29 cellular contexts compared by ENCODE assay signal in the genomic region with DNA sequence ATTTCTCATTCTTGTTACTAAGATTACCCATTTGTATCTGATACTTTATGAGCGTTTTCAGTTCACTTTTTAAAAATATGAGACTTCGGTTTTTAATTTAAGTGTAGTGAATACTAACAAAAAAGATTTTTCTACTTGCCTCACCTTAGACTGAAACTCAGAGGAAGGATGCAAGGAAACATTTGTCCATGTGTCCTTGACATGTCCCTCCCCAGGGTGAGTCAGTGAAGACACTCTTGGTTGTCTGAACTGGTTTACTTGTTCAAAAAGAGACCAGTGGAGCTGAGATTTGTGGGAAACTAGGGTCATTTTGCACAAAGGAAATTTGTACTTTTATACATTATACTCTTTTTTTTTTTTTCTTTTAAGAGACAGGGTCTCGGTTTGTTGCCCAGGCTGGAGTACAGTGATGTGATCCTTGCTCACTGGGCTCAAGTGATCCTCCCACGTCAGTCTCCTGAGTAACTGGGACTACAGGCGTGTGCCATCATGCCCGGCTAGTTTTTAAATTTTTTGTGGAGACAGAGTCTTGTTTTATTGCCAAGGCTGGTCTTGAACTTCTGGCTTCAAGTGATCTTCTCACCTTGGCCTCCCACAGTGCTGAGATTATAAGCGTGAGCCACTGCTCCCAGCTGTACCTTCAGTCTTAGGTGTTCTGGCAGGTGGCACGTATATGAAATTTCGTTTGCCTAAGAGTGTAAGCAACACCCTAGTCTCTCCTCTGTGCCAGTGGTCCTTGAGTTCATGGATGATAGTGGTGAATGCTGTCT. TPM values are rescaled to one million over a fixed set of nuclear protein-coding genes. Genes with fewer than 3 reads are reported as not detected.
A peak's percentile ranks its signal among the peaks of the same experiment; 100 is the strongest.
DNase-seq lines count a peak whose midpoint lies in the region; ATAC-seq, FAIRE-seq and TF ChIP-seq lines count a peak whose summit lies in the region.
"Had no signal": no experiment of that assay in that cellular context is flagged by ENCODE, and none has a peak within 500 bp of the region (broad histone marks: within the 10 kb centered on the region; RNA-seq: fewer than 3 reads in every experiment).

No MANE protein-coding gene starts in this region.

- no peak overlapping the region for H3K9ac ChIP-seq in astrocyte (ENCODE audit: low read length)
- no peak overlapping the region for H3K9ac ChIP-seq in neural progenitor cell

- H2AFZ ChIP-seq in astrocyte (ENCODE audit: low read depth, low read length), result no peak overlapping the region
- H2AFZ ChIP-seq in neural progenitor cell (replicated peaks), result no peak overlapping the region

- H3K27ac Mint-ChIP-seq in astrocyte (ENCODE audit: unreplicated experiment), result peak overlapping the region; percentile 26
- H3K27ac Mint-ChIP-seq in stimulated activated memory B cell treated with anti-CD40 and anti-IgM and Interleukin-4, amounts not matched to agents 10 μg/mL and 1 μg/mL and 100 μg/mL, for 72 hours, result no peak overlapping the region
- no peak overlapping the region for H3K27ac Mint-ChIP-seq in neural progenitor cell
- H3K27ac Mint-ChIP-seq: activated CD4-positive, alpha-beta T cell treated with anti-CD3 and anti-CD28 coated beads, Interleukin-2, amount 10 ng/mL, durations not matched to agents 24 days and 14 days had no signal

- H3K4me1 ChIP-seq in astrocyte (ENCODE audit: insufficient read depth, low read length), result peaks cover 21% of the 10 kb centered on the region
- H3K4me1 ChIP-seq in foreskin keratinocyte, result peaks cover 57% of the 10 kb centered on the region
- no peaks in the 10 kb centered on the region for H3K4me1 ChIP-seq in neural progenitor cell

- TF ChIP-seq CTCF in astrocyte (IDR thresholded peaks at IDR 0.05; ENCODE audit: insufficient read depth, low read depth, low read length), result no peak
- TF ChIP-seq CTCF in foreskin keratinocyte (conservative IDR thresholded peaks at IDR 0.05), result no peak
- TF ChIP-seq CTCF in neural progenitor cell (IDR thresholded peaks at IDR 0.05), result no peak

- FAIRE-seq in astrocyte (lab: Jason Lieb, UNC), result no peak
- FAIRE-seq: endothelial cell of umbilical vein had no signal

- H3K4me3 Mint-ChIP-seq in astrocyte (ENCODE audit: unreplicated experiment) (no peak overlapping the region), neural progenitor cell (no peak overlapping the region)
- H3K4me3 Mint-ChIP-seq in stimulated activated memory B cell treated with anti-CD40 and anti-IgM and Interleukin-4, amounts not matched to agents 10 μg/mL and 1 μg/mL and 100 μg/mL, for 72 hours, result no peak overlapping the region
- H3K4me3 Mint-ChIP-seq: activated CD4-positive, alpha-beta T cell treated with anti-CD3 and anti-CD28 coated beads, Interleukin-2, amount 10 ng/mL, durations not matched to agents 24 days and 14 days; naive thymus-derived CD4-positive, alpha-beta T cell had no signal

- H3F3A ChIP-seq in neural progenitor cell (ENCODE audit: low read depth), result no peaks in the 10 kb centered on the region

- peak; percentile 77 for ATAC-seq in foreskin keratinocyte
- ATAC-seq in stimulated activated memory B cell treated with anti-CD40 and anti-IgM and Interleukin-4, amounts not matched to agents 10 μg/mL and 1 μg/mL and 100 μg/mL, for 72 hours, result peak; percentile 5
- ATAC-seq: body of pancreas; left colon; naive thymus-derived CD4-positive, alpha-beta T cell; upper lobe of right lung had no signal

- H3K4me3 ChIP-seq in astrocyte (ENCODE audit: insufficient read depth, low read depth, low read length) (no peak overlapping the region), neural progenitor cell (no peak overlapping the region)
- H3K4me3 ChIP-seq: body of pancreas, HAP-1, MG63, upper lobe of right lung had no signal

- H3K36me3 ChIP-seq in astrocyte (ENCODE audit: insufficient read depth, low read length) (peaks cover 16% of the 10 kb centered on the region), neural progenitor cell (no peaks in the 10 kb centered on the region)
- H3K36me3 ChIP-seq: HAP-1, upper lobe of right lung had no signal

- H4K20me1 ChIP-seq in astrocyte (ENCODE audit: insufficient read depth, low read length), result peaks cover 24% of the 10 kb centered on the region
- H4K20me1 ChIP-seq in neural progenitor cell (ENCODE audit: low read depth), result no peaks in the 10 kb centered on the region

- peaks cover 67% of the 10 kb centered on the region for H3K4me1 Mint-ChIP-seq in astrocyte (ENCODE audit: low read depth, unreplicated experiment)
- H3K4me1 Mint-ChIP-seq in stimulated activated memory B cell treated with anti-CD40 and anti-IgM and Interleukin-4, amounts not matched to agents 10 μg/mL and 1 μg/mL and 100 μg/mL, for 72 hours, result peaks cover 2% of the 10 kb centered on the region
- H3K4me1 Mint-ChIP-seq in neural progenitor cell, result peaks cover 4% of the 10 kb centered on the region

- no peak overlapping the region for H3K4me2 ChIP-seq in astrocyte (ENCODE audit: low read length)
- no peak overlapping the region for H3K4me2 ChIP-seq in neural progenitor cell

- peak; percentile 32 for DNase-seq in NCI-H69 (lab: John Stamatoyannopoulos, UW)
- no peak for DNase-seq in astrocyte (ENCODE audit: low read depth)
- peak; percentile 75 to 92 for DNase-seq in foreskin keratinocyte
- no peak for DNase-seq in neural progenitor cell (ENCODE audit: low spot score)
- DNase-seq in LoVo (ENCODE audit: low spot score), result no peak
- no peak for DNase-seq in NCI-H1092 (lab: John Stamatoyannopoulos, UW)
- DNase-seq: activated CD4-positive, alpha-beta T cell treated with anti-CD3 and anti-CD28 coated beads, Interleukin-2, amount 10 ng/mL, durations not matched to agents 24 days and 14 days; activated gamma-delta T cell treated with Interleukin-2 at 50 U/mL for 16 hours; activated T-cell treated with anti-CD3 and anti-CD28 coated beads, Interleukin-2, amount 50 U/mL, for 1 hour; body of pancreas; C1 segment of cervical spinal cord; COR-L47; DMS53; dorsolateral prefrontal cortex; left colon; MG63; midbrain; naive thymus-derived CD4-positive, alpha-beta T cell; NCI-H1436; NCI-H2107; NCI-H510A treated with DMSO at 0.1 percent for 48 hours; NK-92 treated with Interleukin-12 subunit alpha and Interleukin-12 subunit beta, amount 100 ng/mL, for 24 hours; occipital lobe; stimulated activated CD8-positive, alpha-beta memory T cell treated with anti-CD3 and anti-CD28 coated beads, Interleukin-4, amount 100 ng/mL, for 48 hours; T1000; upper lobe of right lung had no signal

- H3K27ac ChIP-seq in astrocyte (ENCODE audit: low read depth, low read length) (no peak overlapping the region), foreskin keratinocyte (peak overlapping the region; percentile 96), neural progenitor cell (no peak overlapping the region)
- H3K27ac ChIP-seq: body of pancreas, upper lobe of right lung had no signal

- H3K9me3 ChIP-seq in astrocyte (ENCODE audit: insufficient read depth, low read depth, low read length) (no peaks in the 10 kb centered on the region), neural progenitor cell (ENCODE audit: low read depth) (no peaks in the 10 kb centered on the region)
- H3K9me3 ChIP-seq: body of pancreas, HAP-1, MG63, upper lobe of right lung had no signal

- H3K36me3 Mint-ChIP-seq in astrocyte (ENCODE audit: low read depth, unreplicated experiment), result peaks cover 9% of the 10 kb centered on the region
- H3K36me3 Mint-ChIP-seq in stimulated activated memory B cell treated with anti-CD40 and anti-IgM and Interleukin-4, amounts not matched to agents 10 μg/mL and 1 μg/mL and 100 μg/mL, for 72 hours, result peaks cover 4% of the 10 kb centered on the region
- peaks cover 24% of the 10 kb centered on the region for H3K36me3 Mint-ChIP-seq in neural progenitor cell

- H3K79me2 ChIP-seq in astrocyte (ENCODE audit: insufficient read depth, low read length) (peaks cover 90% of the 10 kb centered on the region), neural progenitor cell (ENCODE audit: low read depth) (peaks cover 8% of the 10 kb centered on the region)

- no peaks in the 10 kb centered on the region for H3K9me3 Mint-ChIP-seq in astrocyte (ENCODE audit: unreplicated experiment)
- H3K9me3 Mint-ChIP-seq in stimulated activated memory B cell treated with anti-CD40 and anti-IgM and Interleukin-4, amounts not matched to agents 10 μg/mL and 1 μg/mL and 100 μg/mL, for 72 hours, result no peaks in the 10 kb centered on the region
- H3K9me3 Mint-ChIP-seq in neural progenitor cell, result no peaks in the 10 kb centered on the region
- H3K9me3 Mint-ChIP-seq: activated CD4-positive, alpha-beta T cell treated with anti-CD3 and anti-CD28 coated beads, Interleukin-2, amount 10 ng/mL, durations not matched to agents 24 days and 14 days; naive thymus-derived CD4-positive, alpha-beta T cell had no signal

- H3K27me3 Mint-ChIP-seq in astrocyte (ENCODE audit: low read depth, unreplicated experiment) (no peaks in the 10 kb centered on the region), neural progenitor cell (ENCODE audit: insufficient read depth, low read depth) (no peaks in the 10 kb centered on the region)
- H3K27me3 Mint-ChIP-seq in stimulated activated memory B cell treated with anti-CD40 and anti-IgM and Interleukin-4, amounts not matched to agents 10 μg/mL and 1 μg/mL and 100 μg/mL, for 72 hours, result peaks cover 9% of the 10 kb centered on the region
- H3K27me3 Mint-ChIP-seq: activated CD4-positive, alpha-beta T cell treated with anti-CD3 and anti-CD28 coated beads, Interleukin-2, amount 10 ng/mL, durations not matched to agents 24 days and 14 days; naive thymus-derived CD4-positive, alpha-beta T cell had no signal

- H3K27me3 ChIP-seq in astrocyte (ENCODE audit: insufficient read depth, low read length), result no peaks in the 10 kb centered on the region
- no peaks in the 10 kb centered on the region for H3K27me3 ChIP-seq in foreskin keratinocyte
- H3K27me3 ChIP-seq in neural progenitor cell, result no peaks in the 10 kb centered on the region
- H3K27me3 ChIP-seq: body of pancreas, dorsolateral prefrontal cortex, MG63, upper lobe of right lung had no signal

RNA-seq across cellular contexts. Expression of gene PPFIBP1, which starts 56.7 kb away (rescaled TPM):
- total RNA-seq in astrocyte (140 and 147 TPM in 2 replicates), foreskin keratinocyte (92.1 and 105 TPM in 2 replicates), neural progenitor cell (ENCODE audit: low replicate concordance) (36.5 and 61.7 TPM in 2 replicates)
- 12.6 and 14.2 TPM in 2 replicates for polyA plus RNA-seq in foreskin keratinocyte

Comparison
In these comparisons a context has a peak if more than half of its experiments do, and no peak if none do; other contexts are left out.
1. DNase-seq: peak in NCI-H69 (single experiment) and foreskin keratinocyte (2 of 2); none in astrocyte (single experiment), neural progenitor cell (single experiment), LoVo (single experiment) and NCI-H1092 (single experiment).